In the genomic region with DNA sequence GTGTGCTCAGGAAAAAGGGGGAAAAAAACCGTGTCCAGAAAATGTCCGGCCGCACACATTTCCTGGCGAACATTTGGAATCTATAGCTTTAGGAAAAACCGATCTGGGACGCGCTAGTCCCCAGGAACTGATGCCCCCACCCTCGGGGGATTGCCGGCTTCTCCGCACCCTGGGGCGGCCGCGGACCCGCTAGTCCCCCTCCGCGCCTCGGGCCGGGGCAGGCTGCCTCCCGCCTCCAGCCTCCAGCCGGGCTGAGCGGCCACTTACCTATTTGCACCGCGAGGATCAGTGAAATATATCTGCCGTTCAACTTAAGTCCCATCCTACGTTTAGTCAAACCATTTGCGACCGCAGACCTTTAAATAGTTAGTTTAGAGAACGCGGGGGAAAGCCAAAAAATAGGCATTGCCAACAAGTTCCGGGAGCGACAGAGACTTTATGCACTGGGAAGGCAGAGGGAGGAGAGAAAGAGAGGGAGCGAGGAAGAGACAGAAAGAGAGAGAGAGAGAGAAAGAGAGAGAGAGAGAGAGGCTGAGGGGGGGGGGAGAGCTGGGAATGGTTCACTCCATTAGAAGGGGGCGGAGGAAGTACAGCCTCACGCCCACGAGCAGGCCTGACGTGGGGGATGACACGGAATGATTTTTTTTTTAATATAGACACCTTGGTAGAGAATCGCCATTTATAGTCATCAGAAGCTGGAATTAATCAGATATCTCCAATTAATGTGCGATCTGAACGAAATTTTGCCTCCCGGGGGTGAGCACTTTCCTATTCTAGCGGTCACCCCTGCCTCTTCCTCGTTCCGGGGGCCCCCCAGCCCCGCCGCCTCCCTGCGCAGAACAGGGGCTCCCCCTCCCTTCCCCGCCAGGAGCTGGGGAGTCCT, we compare ENCODE assay signal across 8 cellular contexts. TPM values are rescaled to one million over a fixed set of nuclear protein-coding genes. Genes with fewer than 3 reads are reported as not detected.
DNase-seq lines count a peak whose midpoint lies in the region; ATAC-seq, FAIRE-seq and TF ChIP-seq lines count a peak whose summit lies in the region.

A gene with protein sequence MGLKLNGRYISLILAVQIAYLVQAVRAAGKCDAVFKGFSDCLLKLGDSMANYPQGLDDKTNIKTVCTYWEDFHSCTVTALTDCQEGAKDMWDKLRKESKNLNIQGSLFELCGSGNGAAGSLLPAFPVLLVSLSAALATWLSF (minus strand): TSS at position 498 of the 883 bp plus-strand sequence. CDS start 176 bp downstream, at position 322.

- TF ChIP-seq POLR2A in HepG2 (IDR thresholded peaks at IDR 0.05; ENCODE audit: insufficient read depth in 1 of 2, low read depth in 2 of 2, low read length in 2 of 2), result no peak
- no peak for TF ChIP-seq POLR2A in thyroid gland (IDR thresholded peaks at IDR 0.05)

- H2AFZ ChIP-seq in HepG2 (ENCODE audit: low read length), result no peak within 1 kb of the TSS

- DNase-seq in NCI-H2029 treated with DMSO at 0.1 percent for 48 hours (lab: John Stamatoyannopoulos, UW) (peak; percentile 73), astrocyte of the cerebellum (ENCODE audit: low read depth) (no peak), HepG2 (ENCODE audit: low spot score) (no peak), thyroid gland (no peak), NK-92 (lab: John Stamatoyannopoulos, UW; ENCODE audit: unreplicated experiment) (no peak), hepatic stellate cell (ENCODE audit: low spot score) (no peak)

- TF ChIP-seq CTCF in astrocyte of the cerebellum (IDR thresholded peaks at IDR 0.05; ENCODE audit: low read depth, low read length, missing control alignments) (no peak), HepG2 (CRISPR knock-in tag; IDR thresholded peaks at IDR 0.05) (no peak), thyroid gland (IDR thresholded peaks at IDR 0.05) (no peak)

- CTCF ChIA-PET in HepG2 (lab: Yijun Ruan, JAX; ENCODE audit: low intra/inter-chr PET ratio, low total read pairs), result no interaction called here

- H3K4me3 ChIP-seq in GM08714 (ENCODE audit: low read length), result peak within 1 kb of the TSS; percentile 88
- peak within 1 kb of the TSS; percentile 25 for H3K4me3 ChIP-seq in astrocyte of the cerebellum (ENCODE audit: low read depth, low read length)
- H3K4me3 ChIP-seq in HepG2 (replicated peaks in 1 of 3; ENCODE audit: insufficient read depth in 1 of 3, low read depth in 2 of 3, low read length in 3 of 3), result peak within 1 kb of the TSS; percentile 29 to 60 (median 39); a peak in 4 of 6 replicates
- peak within 1 kb of the TSS in 1 of 3 donors; percentile 29 for H3K4me3 ChIP-seq in thyroid gland (replicated peaks in 1 of 3)

- H3K27ac ChIP-seq in HepG2 (ENCODE audit: extremely low read length, insufficient read depth, low read length) (no peak within 1 kb of the TSS), thyroid gland (peak within 1 kb of the TSS in 2 of 3 donors; percentile 3 to 55)

- intact Hi-C loops in HepG2 (cut with micrococcal nuclease; ENCODE audit: unreplicated experiment), result no loop called here
- intact Hi-C loops in thyroid gland (cut with DNase I), result no loop called here

- FAIRE-seq in HepG2 (lab: Jason Lieb, UNC), result no peak

- peak within 1 kb of the TSS; percentile 65 for H3K4me2 ChIP-seq in HepG2 (ENCODE audit: low read depth, low read length)

- POLR2A ChIA-PET in HepG2 (lab: Yijun Ruan, JAX), result no interaction called here

- TF ChIP-seq RAD21 in HepG2 (CRISPR knock-in tag; IDR thresholded peaks at IDR 0.05), result no peak

- H4K20me1 ChIP-seq in HepG2 (ENCODE audit: insufficient read depth, low read length), result no peaks in the 10 kb centered on the region

- no peaks in the 10 kb centered on the region for H3K9me3 ChIP-seq in HepG2 (ENCODE audit: low read length)
- H3K9me3 ChIP-seq in thyroid gland, result no peaks in the 10 kb centered on the region

- no TSS peak for BruUV-seq in HepG2 (replicated peaks; lab: Mats Ljungman, UMichigan)

- TF ChIP-seq EP300 in HepG2 (IDR thresholded peaks at IDR 0.05; ENCODE audit: low read depth in 2 of 2, low read length in 2 of 2), result no peak
- TF ChIP-seq EP300 in HepG2 (CRISPR knock-in tag; IDR thresholded peaks at IDR 0.05; ENCODE audit: borderline replicate concordance), result no peak

- ATAC-seq in HepG2 (no peak), HG03442 (IDR thresholded peaks at IDR 0.05; ENCODE audit: unreplicated experiment) (no peak)

- H3K36me3 ChIP-seq in HepG2 (replicated peaks in 1 of 2; ENCODE audit: control insufficient read depth in 1 of 2, insufficient read depth in 2 of 2, low read length in 2 of 2) (no peaks in the 10 kb centered on the region), thyroid gland (no peaks in the 10 kb centered on the region)

- no peaks in the 10 kb centered on the region for H3K79me2 ChIP-seq in HepG2 (ENCODE audit: insufficient read depth, low read length)

- H3K4me1 ChIP-seq in HepG2 (ENCODE audit: insufficient read depth, low read length) (peaks cover 17% of the 10 kb centered on the region), thyroid gland (peaks cover 16 to 49% of the 10 kb centered on the region in 2 donors)

- in situ Hi-C loops in astrocyte of the cerebellum (cut with HindIII; ENCODE audit: low sequenced_read_pairs) (no loop called here), HepG2 (cut with HindIII; ENCODE audit: extremely low pct_ligation_motif_present, low pct_unique_long_range_greater_than_20kb) (no loop called here)

- WGBS in HepG2 (ENCODE audit: low lambda C conversion rate), result 40% methylated on average over 48 of the region's 48 CpGs
- WGBS in thyroid gland, 2 donors, result 5% methylated on average over 35 to 40 of the region's 48 CpGs

- no peak within 1 kb of the TSS for H3K9ac ChIP-seq in HepG2 (ENCODE audit: insufficient read depth, low read depth, low read length)

- H3K27me3 ChIP-seq in HepG2 (ENCODE audit: control insufficient read depth in 1 of 2, insufficient read depth in 2 of 2, low read length in 2 of 2) (peaks cover 4 to 75% of the 10 kb centered on the region in 2 experiments; a peak in 4 of 5 replicates), thyroid gland (peaks cover 70% of the 10 kb centered on the region)

TF ChIP-seq in HepG2, 621 proteins besides CTCF, POLR2A, EP300 and RAD21:
- TF ChIP-seq FOXP4 (CRISPR knock-in tag; IDR thresholded peaks at IDR 0.05) (no peak), GABPA (IDR thresholded peaks at IDR 0.05; ENCODE audit: low read depth, low read length) (no peak), GABPA (CRISPR knock-in tag; IDR thresholded peaks at IDR 0.05; ENCODE audit: low read depth) (no peak), ZNF883 (CRISPR knock-in tag; IDR thresholded peaks at IDR 0.05; ENCODE audit: not compliant biosample characterization) (no peak), ZNF782 (CRISPR knock-in tag; IDR thresholded peaks at IDR 0.05; ENCODE audit: borderline replicate concordance) (no peak), TCF12 (IDR thresholded peaks at IDR 0.05) (no peak), TCF12 (CRISPR knock-in tag; IDR thresholded peaks at IDR 0.05) (no peak), ZBTB38 (CRISPR knock-in tag; IDR thresholded peaks at IDR 0.05) (no peak), MAFF (IDR thresholded peaks at IDR 0.05; ENCODE audit: low read depth, low read length) (no peak)

RNA-seq across cellular contexts. Expression of the gene that starts here (rescaled TPM):
- not detected in 2 replicates for total RNA-seq in HepG2 (2016; rRNA removed; fragmentation: Illumina TruSeq; extraction: Trizol)
- total RNA-seq in HepG2 (2016; cell fraction: cytosol; rRNA removed; fragmentation: Illumina TruSeq; extraction: Trizol; ENCODE audit: low read depth), result not detected in 2 replicates
- total RNA-seq in HepG2 (2016; cell fraction: insoluble cytoplasmic fraction; rRNA removed; fragmentation: Illumina TruSeq; extraction: Trizol), result not detected in 2 replicates
- 0.24 TPM in 1 of 2 replicates, not detected in the other for total RNA-seq in HepG2 (2016; cell fraction: membrane; rRNA removed; fragmentation: Illumina TruSeq; extraction: Trizol)
- not detected in 2 replicates for total RNA-seq in HepG2 (2016; cell fraction: nucleus; rRNA removed; fragmentation: Illumina TruSeq; extraction: Trizol)
- 0.04 and 0.11 TPM in 2 replicates for polyA plus RNA-seq in HepG2 (2011; rRNA removed)
- polyA plus RNA-seq in HepG2 (2011; cell fraction: cytosol; rRNA removed), result 0.12 and 0.18 TPM in 2 replicates
- 0.14 TPM in 1 of 2 replicates, not detected in the other for polyA plus RNA-seq in HepG2 (2011; cell fraction: nucleus; rRNA removed)
- polyA plus RNA-seq in HepG2 (2012), result 0.08 and 0.30 TPM in 2 replicates
- polyA plus RNA-seq in HepG2 (2016; cell fraction: cytosol; fragmentation: Illumina TruSeq; extraction: Trizol; ENCODE audit: low read depth), result not detected in 2 replicates
- polyA plus RNA-seq in HepG2 (2016; cell fraction: insoluble cytoplasmic fraction; fragmentation: Illumina TruSeq; extraction: Trizol; ENCODE audit: low read depth), result not detected in 2 replicates
- 0.13 TPM in 1 of 2 replicates, not detected in the other for polyA plus RNA-seq in HepG2 (2016; cell fraction: membrane; fragmentation: Illumina TruSeq; extraction: Trizol; ENCODE audit: low read depth)
- not detected in 2 replicates for polyA plus RNA-seq in HepG2 (2016; cell fraction: nucleus; fragmentation: Illumina TruSeq; extraction: Trizol; ENCODE audit: insufficient read depth, low read depth)
- polyA minus RNA-seq in HepG2 (2011; rRNA and poly(A)+ RNA removed; ENCODE audit: low replicate concordance), result not detected in 2 replicates
- polyA minus RNA-seq in HepG2 (2011; cell fraction: cytosol; rRNA and poly(A)+ RNA removed), result not detected in 2 replicates
- polyA minus RNA-seq in HepG2 (2011; cell fraction: nucleus; rRNA and poly(A)+ RNA removed), result not detected in 2 replicates
- total RNA-seq in thyroid gland, result 10 to 100 TPM in 1 of 4 donors, 1 to 10 TPM in 3; 1.1 to 10.3 (median 6.2) TPM
